2 cellular contexts compared by ENCODE assay signal in the genomic region with DNA sequence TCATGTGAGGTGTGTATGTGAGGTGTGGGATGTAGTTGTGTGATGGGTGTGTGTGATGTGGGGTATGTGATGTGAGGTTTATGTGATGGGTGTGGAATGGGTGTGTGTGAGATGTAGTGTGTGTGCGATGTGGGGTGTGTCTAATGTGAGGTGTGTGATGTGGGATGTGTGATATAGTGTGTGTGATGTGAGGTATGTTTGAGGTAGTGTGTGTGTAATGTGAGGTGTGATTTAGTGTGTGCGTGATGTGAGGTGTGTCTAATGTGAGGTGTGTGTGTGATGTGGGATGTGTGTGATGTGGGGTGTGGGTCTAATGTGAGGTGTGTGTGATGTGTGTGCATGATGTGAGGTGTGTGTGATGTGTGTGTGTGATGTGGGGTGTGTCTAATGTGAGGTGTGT.
TF ChIP-seq lines count a peak whose summit lies in the region.

No MANE protein-coding gene starts in this region.

TF ChIP-seq in HEK293, 187 proteins besides CTCF, POLR2A, EP300 and RAD21:
- TF ChIP-seq, protein P1, sequence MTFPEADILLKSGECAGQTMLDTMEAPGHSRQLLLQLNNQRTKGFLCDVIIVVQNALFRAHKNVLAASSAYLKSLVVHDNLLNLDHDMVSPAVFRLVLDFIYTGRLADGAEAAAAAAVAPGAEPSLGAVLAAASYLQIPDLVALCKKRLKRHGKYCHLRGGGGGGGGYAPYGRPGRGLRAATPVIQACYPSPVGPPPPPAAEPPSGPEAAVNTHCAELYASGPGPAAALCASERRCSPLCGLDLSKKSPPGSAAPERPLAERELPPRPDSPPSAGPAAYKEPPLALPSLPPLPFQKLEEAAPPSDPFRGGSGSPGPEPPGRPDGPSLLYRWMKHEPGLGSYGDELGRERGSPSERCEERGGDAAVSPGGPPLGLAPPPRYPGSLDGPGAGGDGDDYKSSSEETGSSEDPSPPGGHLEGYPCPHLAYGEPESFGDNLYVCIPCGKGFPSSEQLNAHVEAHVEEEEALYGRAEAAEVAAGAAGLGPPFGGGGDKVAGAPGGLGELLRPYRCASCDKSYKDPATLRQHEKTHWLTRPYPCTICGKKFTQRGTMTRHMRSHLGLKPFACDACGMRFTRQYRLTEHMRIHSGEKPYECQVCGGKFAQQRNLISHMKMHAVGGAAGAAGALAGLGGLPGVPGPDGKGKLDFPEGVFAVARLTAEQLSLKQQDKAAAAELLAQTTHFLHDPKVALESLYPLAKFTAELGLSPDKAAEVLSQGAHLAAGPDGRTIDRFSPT (tag by site-specific recombination; IDR thresholded peaks at IDR 0.05) = no peak
- TF ChIP-seq, protein P2, sequence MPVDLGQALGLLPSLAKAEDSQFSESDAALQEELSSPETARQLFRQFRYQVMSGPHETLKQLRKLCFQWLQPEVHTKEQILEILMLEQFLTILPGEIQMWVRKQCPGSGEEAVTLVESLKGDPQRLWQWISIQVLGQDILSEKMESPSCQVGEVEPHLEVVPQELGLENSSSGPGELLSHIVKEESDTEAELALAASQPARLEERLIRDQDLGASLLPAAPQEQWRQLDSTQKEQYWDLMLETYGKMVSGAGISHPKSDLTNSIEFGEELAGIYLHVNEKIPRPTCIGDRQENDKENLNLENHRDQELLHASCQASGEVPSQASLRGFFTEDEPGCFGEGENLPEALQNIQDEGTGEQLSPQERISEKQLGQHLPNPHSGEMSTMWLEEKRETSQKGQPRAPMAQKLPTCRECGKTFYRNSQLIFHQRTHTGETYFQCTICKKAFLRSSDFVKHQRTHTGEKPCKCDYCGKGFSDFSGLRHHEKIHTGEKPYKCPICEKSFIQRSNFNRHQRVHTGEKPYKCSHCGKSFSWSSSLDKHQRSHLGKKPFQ (tag by site-specific recombination; IDR thresholded peaks at IDR 0.05) = 0 out of 2 replicates have a peak, but pooled peaks have one; percentile 52
- TF ChIP-seq ZNF155 (tag by site-specific recombination; IDR thresholded peaks at IDR 0.05) (no peak), ZBTB17 (tag by site-specific recombination; IDR thresholded peaks at IDR 0.05) (no peak)

TF ChIP-seq in H1, 55 proteins besides CTCF, POLR2A, EP300 and RAD21:
- TF ChIP-seq SIX5 (IDR thresholded peaks at IDR 0.05; ENCODE audit: low read depth, low read length) = no peak
- TF ChIP-seq JUND (IDR thresholded peaks at IDR 0.05; ENCODE audit: low read length) = no peak
- no peak for TF ChIP-seq NRF1 (IDR thresholded peaks at IDR 0.05; ENCODE audit: low read depth, low read length)
- no peak for TF ChIP-seq POU5F1 (IDR thresholded peaks at IDR 0.05; ENCODE audit: low read depth, low read length)
- no peak for TF ChIP-seq CHD2 (IDR thresholded peaks at IDR 0.05; ENCODE audit: low read length)
- no peak for TF ChIP-seq SP4 (IDR thresholded peaks at IDR 0.05; ENCODE audit: low read length)
- no peak for TF ChIP-seq BRCA1 (IDR thresholded peaks at IDR 0.05; ENCODE audit: low read depth, low read length)
- no peak for TF ChIP-seq SIN3A (conservative IDR thresholded peaks at IDR 0.05 in 1 of 2, IDR thresholded peaks at IDR 0.05 in 1 of 2; ENCODE audit: low read depth in 1 of 2, low read length in 2 of 2)
- no peak for TF ChIP-seq TCF12 (IDR thresholded peaks at IDR 0.05; ENCODE audit: low read depth, low read length)
- no peak for TF ChIP-seq KDM1A (IDR thresholded peaks at IDR 0.05; ENCODE audit: borderline replicate concordance, low read length)
- TF ChIP-seq, protein P3, sequence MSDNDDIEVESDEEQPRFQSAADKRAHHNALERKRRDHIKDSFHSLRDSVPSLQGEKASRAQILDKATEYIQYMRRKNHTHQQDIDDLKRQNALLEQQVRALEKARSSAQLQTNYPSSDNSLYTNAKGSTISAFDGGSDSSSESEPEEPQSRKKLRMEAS (IDR thresholded peaks at IDR 0.05) = no peak
- TF ChIP-seq, protein P4, sequence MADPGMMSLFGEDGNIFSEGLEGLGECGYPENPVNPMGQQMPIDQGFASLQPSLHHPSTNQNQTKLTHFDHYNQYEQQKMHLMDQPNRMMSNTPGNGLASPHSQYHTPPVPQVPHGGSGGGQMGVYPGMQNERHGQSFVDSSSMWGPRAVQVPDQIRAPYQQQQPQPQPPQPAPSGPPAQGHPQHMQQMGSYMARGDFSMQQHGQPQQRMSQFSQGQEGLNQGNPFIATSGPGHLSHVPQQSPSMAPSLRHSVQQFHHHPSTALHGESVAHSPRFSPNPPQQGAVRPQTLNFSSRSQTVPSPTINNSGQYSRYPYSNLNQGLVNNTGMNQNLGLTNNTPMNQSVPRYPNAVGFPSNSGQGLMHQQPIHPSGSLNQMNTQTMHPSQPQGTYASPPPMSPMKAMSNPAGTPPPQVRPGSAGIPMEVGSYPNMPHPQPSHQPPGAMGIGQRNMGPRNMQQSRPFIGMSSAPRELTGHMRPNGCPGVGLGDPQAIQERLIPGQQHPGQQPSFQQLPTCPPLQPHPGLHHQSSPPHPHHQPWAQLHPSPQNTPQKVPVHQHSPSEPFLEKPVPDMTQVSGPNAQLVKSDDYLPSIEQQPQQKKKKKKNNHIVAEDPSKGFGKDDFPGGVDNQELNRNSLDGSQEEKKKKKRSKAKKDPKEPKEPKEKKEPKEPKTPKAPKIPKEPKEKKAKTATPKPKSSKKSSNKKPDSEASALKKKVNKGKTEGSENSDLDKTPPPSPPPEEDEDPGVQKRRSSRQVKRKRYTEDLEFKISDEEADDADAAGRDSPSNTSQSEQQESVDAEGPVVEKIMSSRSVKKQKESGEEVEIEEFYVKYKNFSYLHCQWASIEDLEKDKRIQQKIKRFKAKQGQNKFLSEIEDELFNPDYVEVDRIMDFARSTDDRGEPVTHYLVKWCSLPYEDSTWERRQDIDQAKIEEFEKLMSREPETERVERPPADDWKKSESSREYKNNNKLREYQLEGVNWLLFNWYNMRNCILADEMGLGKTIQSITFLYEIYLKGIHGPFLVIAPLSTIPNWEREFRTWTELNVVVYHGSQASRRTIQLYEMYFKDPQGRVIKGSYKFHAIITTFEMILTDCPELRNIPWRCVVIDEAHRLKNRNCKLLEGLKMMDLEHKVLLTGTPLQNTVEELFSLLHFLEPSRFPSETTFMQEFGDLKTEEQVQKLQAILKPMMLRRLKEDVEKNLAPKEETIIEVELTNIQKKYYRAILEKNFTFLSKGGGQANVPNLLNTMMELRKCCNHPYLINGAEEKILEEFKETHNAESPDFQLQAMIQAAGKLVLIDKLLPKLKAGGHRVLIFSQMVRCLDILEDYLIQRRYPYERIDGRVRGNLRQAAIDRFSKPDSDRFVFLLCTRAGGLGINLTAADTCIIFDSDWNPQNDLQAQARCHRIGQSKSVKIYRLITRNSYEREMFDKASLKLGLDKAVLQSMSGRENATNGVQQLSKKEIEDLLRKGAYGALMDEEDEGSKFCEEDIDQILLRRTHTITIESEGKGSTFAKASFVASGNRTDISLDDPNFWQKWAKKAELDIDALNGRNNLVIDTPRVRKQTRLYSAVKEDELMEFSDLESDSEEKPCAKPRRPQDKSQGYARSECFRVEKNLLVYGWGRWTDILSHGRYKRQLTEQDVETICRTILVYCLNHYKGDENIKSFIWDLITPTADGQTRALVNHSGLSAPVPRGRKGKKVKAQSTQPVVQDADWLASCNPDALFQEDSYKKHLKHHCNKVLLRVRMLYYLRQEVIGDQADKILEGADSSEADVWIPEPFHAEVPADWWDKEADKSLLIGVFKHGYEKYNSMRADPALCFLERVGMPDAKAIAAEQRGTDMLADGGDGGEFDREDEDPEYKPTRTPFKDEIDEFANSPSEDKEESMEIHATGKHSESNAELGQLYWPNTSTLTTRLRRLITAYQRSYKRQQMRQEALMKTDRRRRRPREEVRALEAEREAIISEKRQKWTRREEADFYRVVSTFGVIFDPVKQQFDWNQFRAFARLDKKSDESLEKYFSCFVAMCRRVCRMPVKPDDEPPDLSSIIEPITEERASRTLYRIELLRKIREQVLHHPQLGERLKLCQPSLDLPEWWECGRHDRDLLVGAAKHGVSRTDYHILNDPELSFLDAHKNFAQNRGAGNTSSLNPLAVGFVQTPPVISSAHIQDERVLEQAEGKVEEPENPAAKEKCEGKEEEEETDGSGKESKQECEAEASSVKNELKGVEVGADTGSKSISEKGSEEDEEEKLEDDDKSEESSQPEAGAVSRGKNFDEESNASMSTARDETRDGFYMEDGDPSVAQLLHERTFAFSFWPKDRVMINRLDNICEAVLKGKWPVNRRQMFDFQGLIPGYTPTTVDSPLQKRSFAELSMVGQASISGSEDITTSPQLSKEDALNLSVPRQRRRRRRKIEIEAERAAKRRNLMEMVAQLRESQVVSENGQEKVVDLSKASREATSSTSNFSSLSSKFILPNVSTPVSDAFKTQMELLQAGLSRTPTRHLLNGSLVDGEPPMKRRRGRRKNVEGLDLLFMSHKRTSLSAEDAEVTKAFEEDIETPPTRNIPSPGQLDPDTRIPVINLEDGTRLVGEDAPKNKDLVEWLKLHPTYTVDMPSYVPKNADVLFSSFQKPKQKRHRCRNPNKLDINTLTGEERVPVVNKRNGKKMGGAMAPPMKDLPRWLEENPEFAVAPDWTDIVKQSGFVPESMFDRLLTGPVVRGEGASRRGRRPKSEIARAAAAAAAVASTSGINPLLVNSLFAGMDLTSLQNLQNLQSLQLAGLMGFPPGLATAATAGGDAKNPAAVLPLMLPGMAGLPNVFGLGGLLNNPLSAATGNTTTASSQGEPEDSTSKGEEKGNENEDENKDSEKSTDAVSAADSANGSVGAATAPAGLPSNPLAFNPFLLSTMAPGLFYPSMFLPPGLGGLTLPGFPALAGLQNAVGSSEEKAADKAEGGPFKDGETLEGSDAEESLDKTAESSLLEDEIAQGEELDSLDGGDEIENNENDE (IDR thresholded peaks at IDR 0.05; ENCODE audit: insufficient replicate concordance, low read length) = no peak
- no peak for TF ChIP-seq TAF1 (IDR thresholded peaks at IDR 0.05; ENCODE audit: low read depth, low read length)
- no peak for TF ChIP-seq TEAD4 (IDR thresholded peaks at IDR 0.05; ENCODE audit: low read depth, low read length)
- no peak for TF ChIP-seq CEBPB (IDR thresholded peaks at IDR 0.05; ENCODE audit: low read depth, low read length)
- TF ChIP-seq EZH2 (IDR thresholded peaks at IDR 0.05; ENCODE audit: low read depth, low read length, severe bottlenecking) = no peak
- no peak for TF ChIP-seq MAFK (IDR thresholded peaks at IDR 0.05; ENCODE audit: low read depth, low read length)
- TF ChIP-seq EGR1 (IDR thresholded peaks at IDR 0.05; ENCODE audit: borderline replicate concordance, low read depth, low read length) = no peak
- TF ChIP-seq CREB1 (IDR thresholded peaks at IDR 0.05) = no peak
